In the genomic region with DNA sequence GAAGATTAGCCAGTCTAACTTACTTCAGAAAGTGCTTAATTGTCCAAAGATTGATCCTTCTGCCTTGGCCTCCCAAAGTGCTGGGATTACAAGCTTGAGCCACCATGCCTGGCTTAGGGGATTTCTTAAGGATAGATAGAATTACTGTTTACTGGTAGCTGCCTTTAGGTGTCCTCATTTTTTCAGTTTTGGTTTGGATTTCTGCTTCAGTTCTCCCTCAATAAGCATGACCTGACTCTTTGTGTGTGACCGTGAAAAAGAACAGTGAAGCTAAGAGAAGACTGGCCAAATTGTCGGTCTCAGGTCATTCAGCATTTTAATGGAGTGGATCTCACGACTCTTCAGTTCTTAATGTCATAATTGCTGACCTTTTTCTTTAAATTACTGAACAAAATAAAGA, we compare ENCODE assay signal across 3 cellular contexts.
A peak's percentile ranks its signal among the peaks of the same experiment; 100 is the strongest.
TF ChIP-seq lines count a peak whose summit lies in the region.

No MANE protein-coding gene starts in this region.

TF ChIP-seq in A549, 52 proteins besides CTCF, POLR2A, EP300 and RAD21:
- no peak for TF ChIP-seq ZNF302 (CRISPR knock-in tag; IDR thresholded peaks at IDR 0.05)
- TF ChIP-seq MAFK (IDR thresholded peaks at IDR 0.05; ENCODE audit: partially characterized antibody) = peak; percentile 23

TF ChIP-seq in GM23338, 12 proteins besides CTCF, POLR2A, EP300 and RAD21 (continues in another document):
- no peak for TF ChIP-seq ZNF114 (CRISPR knock-in tag; IDR thresholded peaks at IDR 0.05)
- no peak for TF ChIP-seq CREB1 (CRISPR knock-in tag; IDR thresholded peaks at IDR 0.05; ENCODE audit: low read depth)
- no peak for TF ChIP-seq EZH2 (IDR thresholded peaks at IDR 0.05; ENCODE audit: low read depth, unreplicated experiment)
- TF ChIP-seq, protein P1, sequence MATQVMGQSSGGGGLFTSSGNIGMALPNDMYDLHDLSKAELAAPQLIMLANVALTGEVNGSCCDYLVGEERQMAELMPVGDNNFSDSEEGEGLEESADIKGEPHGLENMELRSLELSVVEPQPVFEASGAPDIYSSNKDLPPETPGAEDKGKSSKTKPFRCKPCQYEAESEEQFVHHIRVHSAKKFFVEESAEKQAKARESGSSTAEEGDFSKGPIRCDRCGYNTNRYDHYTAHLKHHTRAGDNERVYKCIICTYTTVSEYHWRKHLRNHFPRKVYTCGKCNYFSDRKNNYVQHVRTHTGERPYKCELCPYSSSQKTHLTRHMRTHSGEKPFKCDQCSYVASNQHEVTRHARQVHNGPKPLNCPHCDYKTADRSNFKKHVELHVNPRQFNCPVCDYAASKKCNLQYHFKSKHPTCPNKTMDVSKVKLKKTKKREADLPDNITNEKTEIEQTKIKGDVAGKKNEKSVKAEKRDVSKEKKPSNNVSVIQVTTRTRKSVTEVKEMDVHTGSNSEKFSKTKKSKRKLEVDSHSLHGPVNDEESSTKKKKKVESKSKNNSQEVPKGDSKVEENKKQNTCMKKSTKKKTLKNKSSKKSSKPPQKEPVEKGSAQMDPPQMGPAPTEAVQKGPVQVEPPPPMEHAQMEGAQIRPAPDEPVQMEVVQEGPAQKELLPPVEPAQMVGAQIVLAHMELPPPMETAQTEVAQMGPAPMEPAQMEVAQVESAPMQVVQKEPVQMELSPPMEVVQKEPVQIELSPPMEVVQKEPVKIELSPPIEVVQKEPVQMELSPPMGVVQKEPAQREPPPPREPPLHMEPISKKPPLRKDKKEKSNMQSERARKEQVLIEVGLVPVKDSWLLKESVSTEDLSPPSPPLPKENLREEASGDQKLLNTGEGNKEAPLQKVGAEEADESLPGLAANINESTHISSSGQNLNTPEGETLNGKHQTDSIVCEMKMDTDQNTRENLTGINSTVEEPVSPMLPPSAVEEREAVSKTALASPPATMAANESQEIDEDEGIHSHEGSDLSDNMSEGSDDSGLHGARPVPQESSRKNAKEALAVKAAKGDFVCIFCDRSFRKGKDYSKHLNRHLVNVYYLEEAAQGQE (IDR thresholded peaks at IDR 0.05; ENCODE audit: unreplicated experiment) = no peak
- no peak for TF ChIP-seq ZNF331 (CRISPR knock-in tag; IDR thresholded peaks at IDR 0.05; ENCODE audit: low read depth)
- TF ChIP-seq POLR2AphosphoS5 (IDR thresholded peaks at IDR 0.05; ENCODE audit: low read depth) = no peak
- no peak for TF ChIP-seq EZH2phosphoT487 (IDR thresholded peaks at IDR 0.05; ENCODE audit: unreplicated experiment)
- TF ChIP-seq STAT1 (IDR thresholded peaks at IDR 0.05; ENCODE audit: unreplicated experiment) = no peak
- no peak for TF ChIP-seq JUNB (IDR thresholded peaks at IDR 0.05; ENCODE audit: unreplicated experiment)
- TF ChIP-seq, protein P2, sequence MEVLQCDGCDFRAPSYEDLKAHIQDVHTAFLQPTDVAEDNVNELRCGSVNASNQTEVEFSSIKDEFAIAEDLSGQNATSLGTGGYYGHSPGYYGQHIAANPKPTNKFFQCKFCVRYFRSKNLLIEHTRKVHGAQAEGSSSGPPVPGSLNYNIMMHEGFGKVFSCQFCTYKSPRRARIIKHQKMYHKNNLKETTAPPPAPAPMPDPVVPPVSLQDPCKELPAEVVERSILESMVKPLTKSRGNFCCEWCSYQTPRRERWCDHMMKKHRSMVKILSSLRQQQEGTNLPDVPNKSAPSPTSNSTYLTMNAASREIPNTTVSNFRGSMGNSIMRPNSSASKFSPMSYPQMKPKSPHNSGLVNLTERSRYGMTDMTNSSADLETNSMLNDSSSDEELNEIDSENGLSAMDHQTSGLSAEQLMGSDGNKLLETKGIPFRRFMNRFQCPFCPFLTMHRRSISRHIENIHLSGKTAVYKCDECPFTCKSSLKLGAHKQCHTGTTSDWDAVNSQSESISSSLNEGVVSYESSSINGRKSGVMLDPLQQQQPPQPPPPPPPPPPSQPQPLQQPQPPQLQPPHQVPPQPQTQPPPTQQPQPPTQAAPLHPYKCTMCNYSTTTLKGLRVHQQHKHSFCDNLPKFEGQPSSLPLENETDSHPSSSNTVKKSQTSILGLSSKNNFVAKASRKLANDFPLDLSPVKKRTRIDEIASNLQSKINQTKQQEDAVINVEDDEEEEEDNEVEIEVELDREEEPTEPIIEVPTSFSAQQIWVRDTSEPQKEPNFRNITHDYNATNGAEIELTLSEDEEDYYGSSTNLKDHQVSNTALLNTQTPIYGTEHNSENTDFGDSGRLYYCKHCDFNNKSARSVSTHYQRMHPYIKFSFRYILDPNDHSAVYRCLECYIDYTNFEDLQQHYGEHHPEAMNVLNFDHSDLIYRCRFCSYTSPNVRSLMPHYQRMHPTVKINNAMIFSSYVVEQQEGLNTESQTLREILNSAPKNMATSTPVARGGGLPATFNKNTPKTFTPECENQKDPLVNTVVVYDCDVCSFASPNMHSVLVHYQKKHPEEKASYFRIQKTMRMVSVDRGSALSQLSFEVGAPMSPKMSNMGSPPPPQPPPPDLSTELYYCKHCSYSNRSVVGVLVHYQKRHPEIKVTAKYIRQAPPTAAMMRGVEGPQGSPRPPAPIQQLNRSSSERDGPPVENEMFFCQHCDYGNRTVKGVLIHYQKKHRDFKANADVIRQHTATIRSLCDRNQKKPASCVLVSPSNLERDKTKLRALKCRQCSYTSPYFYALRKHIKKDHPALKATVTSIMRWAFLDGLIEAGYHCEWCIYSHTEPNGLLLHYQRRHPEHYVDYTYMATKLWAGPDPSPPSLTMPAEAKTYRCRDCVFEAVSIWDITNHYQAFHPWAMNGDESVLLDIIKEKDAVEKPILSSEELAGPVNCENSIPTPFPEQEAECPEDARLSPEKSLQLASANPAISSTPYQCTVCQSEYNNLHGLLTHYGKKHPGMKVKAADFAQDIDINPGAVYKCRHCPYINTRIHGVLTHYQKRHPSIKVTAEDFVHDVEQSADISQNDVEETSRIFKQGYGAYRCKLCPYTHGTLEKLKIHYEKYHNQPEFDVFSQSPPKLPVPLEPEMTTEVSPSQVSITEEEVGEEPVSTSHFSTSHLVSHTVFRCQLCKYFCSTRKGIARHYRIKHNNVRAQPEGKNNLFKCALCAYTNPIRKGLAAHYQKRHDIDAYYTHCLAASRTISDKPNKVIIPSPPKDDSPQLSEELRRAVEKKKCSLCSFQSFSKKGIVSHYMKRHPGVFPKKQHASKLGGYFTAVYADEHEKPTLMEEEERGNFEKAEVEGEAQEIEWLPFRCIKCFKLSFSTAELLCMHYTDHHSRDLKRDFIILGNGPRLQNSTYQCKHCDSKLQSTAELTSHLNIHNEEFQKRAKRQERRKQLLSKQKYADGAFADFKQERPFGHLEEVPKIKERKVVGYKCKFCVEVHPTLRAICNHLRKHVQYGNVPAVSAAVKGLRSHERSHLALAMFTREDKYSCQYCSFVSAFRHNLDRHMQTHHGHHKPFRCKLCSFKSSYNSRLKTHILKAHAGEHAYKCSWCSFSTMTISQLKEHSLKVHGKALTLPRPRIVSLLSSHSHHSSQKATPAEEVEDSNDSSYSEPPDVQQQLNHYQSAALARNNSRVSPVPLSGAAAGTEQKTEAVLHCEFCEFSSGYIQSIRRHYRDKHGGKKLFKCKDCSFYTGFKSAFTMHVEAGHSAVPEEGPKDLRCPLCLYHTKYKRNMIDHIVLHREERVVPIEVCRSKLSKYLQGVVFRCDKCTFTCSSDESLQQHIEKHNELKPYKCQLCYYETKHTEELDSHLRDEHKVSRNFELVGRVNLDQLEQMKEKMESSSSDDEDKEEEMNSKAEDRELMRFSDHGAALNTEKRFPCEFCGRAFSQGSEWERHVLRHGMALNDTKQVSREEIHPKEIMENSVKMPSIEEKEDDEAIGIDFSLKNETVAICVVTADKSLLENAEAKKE (CRISPR knock-in tag; IDR thresholded peaks at IDR 0.05) = no peak

TF ChIP-seq in HepG2, 621 proteins besides CTCF, POLR2A, EP300 and RAD21:
- no peak for TF ChIP-seq ZNF232 (CRISPR knock-in tag; IDR thresholded peaks at IDR 0.05; ENCODE audit: borderline replicate concordance)
- no peak for TF ChIP-seq MBD4 (IDR thresholded peaks at IDR 0.05; ENCODE audit: borderline replicate concordance, low read length)
- TF ChIP-seq MAFK (conservative IDR thresholded peaks at IDR 0.05 in 1 of 2, IDR thresholded peaks at IDR 0.05 in 1 of 2; ENCODE audit: low read length in 2 of 2) = peak in 1 of 2 experiments; percentile 54; a peak in 2 of 4 replicates
- TF ChIP-seq, protein P3, sequence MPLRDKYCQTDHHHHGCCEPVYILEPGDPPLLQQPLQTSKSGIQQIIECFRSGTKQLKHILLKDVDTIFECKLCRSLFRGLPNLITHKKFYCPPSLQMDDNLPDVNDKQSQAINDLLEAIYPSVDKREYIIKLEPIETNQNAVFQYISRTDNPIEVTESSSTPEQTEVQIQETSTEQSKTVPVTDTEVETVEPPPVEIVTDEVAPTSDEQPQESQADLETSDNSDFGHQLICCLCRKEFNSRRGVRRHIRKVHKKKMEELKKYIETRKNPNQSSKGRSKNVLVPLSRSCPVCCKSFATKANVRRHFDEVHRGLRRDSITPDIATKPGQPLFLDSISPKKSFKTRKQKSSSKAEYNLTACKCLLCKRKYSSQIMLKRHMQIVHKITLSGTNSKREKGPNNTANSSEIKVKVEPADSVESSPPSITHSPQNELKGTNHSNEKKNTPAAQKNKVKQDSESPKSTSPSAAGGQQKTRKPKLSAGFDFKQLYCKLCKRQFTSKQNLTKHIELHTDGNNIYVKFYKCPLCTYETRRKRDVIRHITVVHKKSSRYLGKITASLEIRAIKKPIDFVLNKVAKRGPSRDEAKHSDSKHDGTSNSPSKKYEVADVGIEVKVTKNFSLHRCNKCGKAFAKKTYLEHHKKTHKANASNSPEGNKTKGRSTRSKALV (CRISPR knock-in tag; IDR thresholded peaks at IDR 0.05) = no peak
- no peak for TF ChIP-seq SIX4 (CRISPR knock-in tag; IDR thresholded peaks at IDR 0.05)
- TF ChIP-seq STAG1 (CRISPR knock-in tag; IDR thresholded peaks at IDR 0.05) = 0 out of 2 replicates have a peak, but pooled peaks have one; percentile 9
- no peak for TF ChIP-seq ZFP1 (CRISPR knock-in tag; IDR thresholded peaks at IDR 0.05)
- no peak for TF ChIP-seq ZNF557 (CRISPR knock-in tag; IDR thresholded peaks at IDR 0.05)
- TF ChIP-seq MAFF (IDR thresholded peaks at IDR 0.05; ENCODE audit: low read depth, low read length) = 0 out of 2 replicates have a peak, but pooled peaks have one; percentile 29
- TF ChIP-seq, protein P4, sequence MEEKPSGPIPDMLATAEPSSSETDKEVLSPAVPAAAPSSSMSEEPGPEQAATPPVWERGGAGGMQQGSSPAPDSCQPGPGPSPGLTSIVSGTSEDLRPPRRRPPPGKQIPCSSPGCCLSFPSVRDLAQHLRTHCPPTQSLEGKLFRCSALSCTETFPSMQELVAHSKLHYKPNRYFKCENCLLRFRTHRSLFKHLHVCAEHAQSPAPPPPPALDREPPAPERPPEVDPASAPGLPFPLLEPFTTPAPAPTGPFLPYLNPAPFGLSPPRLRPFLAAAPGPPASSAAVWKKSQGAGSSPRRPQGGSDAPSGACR (CRISPR knock-in tag; IDR thresholded peaks at IDR 0.05) = no peak
TF ChIP-seq in HepG2: peak in this region for 3.
